Comparison of ENCODE assay signal across 28 cellular contexts in genomic region chr15:66290518-66290917, GRCh38. TPM values are rescaled to one million over a fixed set of nuclear protein-coding genes. Genes with fewer than 3 reads are reported as not detected.
DNase-seq lines count a peak whose midpoint lies in the region; ATAC-seq and TF ChIP-seq lines count a peak whose summit lies in the region.
"Had no signal": no experiment of that assay in that cellular context is flagged by ENCODE, and none has a peak within 500 bp of the region (broad histone marks: within the 10 kb centered on the region; RNA-seq: fewer than 3 reads in every experiment).

No MANE protein-coding gene starts in this region.

- no peaks in the 10 kb centered on the region for H3K36me3 Mint-ChIP-seq in CD4-positive, alpha-beta memory T cell
- H3K36me3 Mint-ChIP-seq in naive thymus-derived CD8-positive, alpha-beta T cell, result no peaks in the 10 kb centered on the region

- peaks cover 27 to 43% (median 37%) of the 10 kb centered on the region in 4 donors for H3K4me1 Mint-ChIP-seq in CD4-positive, alpha-beta memory T cell
- H3K4me1 Mint-ChIP-seq in naive thymus-derived CD8-positive, alpha-beta T cell, result peaks cover 13 to 38% (median 35%) of the 10 kb centered on the region in 4 donors

- TF ChIP-seq CTCF in tibial artery (IDR thresholded peaks at IDR 0.05), result no peak

- POLR2A ChIA-PET in CD4-positive, alpha-beta memory T cell (lab: Charles Lee; ENCODE audit: partially characterized antibody), result no interaction called here
- POLR2A ChIA-PET in naive thymus-derived CD8-positive, alpha-beta T cell (lab: Charles Lee), result no interaction called here

- no peak overlapping the region for H3K27ac ChIP-seq in CD4-positive, alpha-beta memory T cell (ENCODE audit: low read depth, low read length)
- no peak overlapping the region for H3K27ac ChIP-seq in tibial artery
- H3K27ac ChIP-seq: SK-N-MC, skin epidermis, uterus, WERI-Rb-1 had no signal

- H3K9me3 ChIP-seq in CD4-positive, alpha-beta memory T cell (ENCODE audit: control insufficient read depth in 1 of 2, low read length in 2 of 2), result no peaks in the 10 kb centered on the region
- H3K9me3 ChIP-seq in tibial artery, result no peaks in the 10 kb centered on the region
- H3K9me3 ChIP-seq: BE2C, uterus had no signal

- no peaks in the 10 kb centered on the region for H3K27me3 ChIP-seq in CD4-positive, alpha-beta memory T cell (ENCODE audit: insufficient read depth, low read length)
- H3K27me3 ChIP-seq in tibial artery, result no peaks in the 10 kb centered on the region
- H3K27me3 ChIP-seq: BE2C, uterus had no signal

- H3K4me3 Mint-ChIP-seq in CD4-positive, alpha-beta memory T cell, result peak overlapping the region in 4 of 8 donors; percentile 1 to 12 (median 4)
- H3K4me3 Mint-ChIP-seq in naive thymus-derived CD8-positive, alpha-beta T cell, result peak overlapping the region in 2 of 10 donors; percentile 5 to 11
- H3K4me3 Mint-ChIP-seq: effector memory CD8-positive, alpha-beta T cell; H9; T-helper 17 cell had no signal

- H3K4me3 ChIP-seq in CD4-positive, alpha-beta memory T cell (ENCODE audit: low read length in 2 of 2), result no peak overlapping the region
- no peak overlapping the region for H3K4me3 ChIP-seq in tibial artery
- H3K4me3 ChIP-seq: SK-N-MC, skin epidermis, uterus had no signal

- CTCF ChIA-PET in CD4-positive, alpha-beta memory T cell (lab: Charles Lee; ENCODE audit: partially characterized antibody), result no interaction called here

- DNase-seq in activated CD4-positive, alpha-beta T cell treated with anti-CD3 and anti-CD28 coated beads for 48 hours, result peak; percentile 11
- DNase-seq in activated CD4-positive, alpha-beta T cell treated with anti-CD3 and anti-CD28 coated beads for 1 hour, result no peak
- DNase-seq in CD4-positive, alpha-beta memory T cell, result no peak
- DNase-seq in activated CD4-positive, alpha-beta T cell treated with anti-CD3 and anti-CD28 coated beads, Interleukin-2, amount 50 U/mL, for 48 hours, result peak; percentile 7
- DNase-seq in naive thymus-derived CD8-positive, alpha-beta T cell, result no peak
- no peak for DNase-seq in tibial artery
- no peak for DNase-seq in T-helper 9 cell
- DNase-seq in SHP77 treated with DMSO at 0.1 percent for 48 hours (lab: John Stamatoyannopoulos, UW), result no peak
- DNase-seq: BE2C; effector memory CD8-positive, alpha-beta T cell; foreskin melanocyte; H9; Kasumi-1; mesendoderm; NCI-H1694 treated with DMSO at 0.1 percent for 48 hours; NCI-H2171 treated with DMSO at 0.1 percent for 48 hours; NCI-H524; occipital lobe; T-helper 17 cell; uterus; WERI-Rb-1 had no signal

- peaks cover 42% of the 10 kb centered on the region for H3K4me1 ChIP-seq in CD4-positive, alpha-beta memory T cell (ENCODE audit: insufficient read depth, low read length)
- H3K4me1 ChIP-seq in tibial artery, result peaks cover 0 to 30% (median 18%) of the 10 kb centered on the region in 4 donors

- intact Hi-C loops in CD4-positive, alpha-beta memory T cell (cut with micrococcal nuclease), result loop anchor here (5.0 to 10.0 kb wide), 2 partner anchors 97 to 426 kb away; partner anchors contain the start of genes MAP2K1 and RAB11A
- intact Hi-C loops in tibial artery (cut with DNase I; ENCODE audit: low total_unique reads), result no loop called here

- ATAC-seq in naive thymus-derived CD8-positive, alpha-beta T cell, result no peak
- ATAC-seq: effector memory CD8-positive, alpha-beta T cell; HepG2; T-helper 17 cell had no signal

- H3K36me3 ChIP-seq in CD4-positive, alpha-beta memory T cell (ENCODE audit: insufficient read depth, low read length), result no peaks in the 10 kb centered on the region
- peaks cover 0 to 4% (median 0%) of the 10 kb centered on the region in 3 donors for H3K36me3 ChIP-seq in tibial artery
- H3K36me3 ChIP-seq: BE2C, uterus, WERI-Rb-1 had no signal

- no peaks in the 10 kb centered on the region for H3K27me3 Mint-ChIP-seq in CD4-positive, alpha-beta memory T cell
- no peaks in the 10 kb centered on the region for H3K27me3 Mint-ChIP-seq in naive thymus-derived CD8-positive, alpha-beta T cell
- H3K27me3 Mint-ChIP-seq: effector memory CD8-positive, alpha-beta T cell; T-helper 17 cell had no signal

- H3K27ac Mint-ChIP-seq in CD4-positive, alpha-beta memory T cell, result peak overlapping the region in 6 of 7 donors; percentile 18 to 68 (median 46)
- peak overlapping the region in 6 of 10 donors; percentile 6 to 67 (median 40) for H3K27ac Mint-ChIP-seq in naive thymus-derived CD8-positive, alpha-beta T cell
- H3K27ac Mint-ChIP-seq: activated T-helper 2 cell treated with anti-CD3 and anti-CD28 coated beads, Interferon-gamma antibody, Interleukin-2, Interleukin-4, amounts not matched to agents 10 μg/mL and 5 μg/mL and 100 μg/mL, durations not matched to agents 14 hours and 24 hours and 36 hours; effector memory CD8-positive, alpha-beta T cell; H9; T-helper 17 cell had no signal

- H3K9me3 Mint-ChIP-seq in CD4-positive, alpha-beta memory T cell, result no peaks in the 10 kb centered on the region
- no peaks in the 10 kb centered on the region for H3K9me3 Mint-ChIP-seq in naive thymus-derived CD8-positive, alpha-beta T cell
- H3K9me3 Mint-ChIP-seq: activated T-helper 2 cell treated with anti-CD3 and anti-CD28 coated beads, Interferon-gamma antibody, Interleukin-2, Interleukin-4, amounts not matched to agents 10 μg/mL and 5 μg/mL and 100 μg/mL, durations not matched to agents 14 hours and 24 hours and 36 hours; effector memory CD8-positive, alpha-beta T cell; H9 had no signal

RNA-seq across cellular contexts. Expression of gene DIS3L, which starts 2.9 kb away (rescaled TPM):
- 10 to 100 TPM; 36.8 to 40.3 TPM for total RNA-seq in CD4-positive, alpha-beta memory T cell
- polyA plus RNA-seq in CD4-positive, alpha-beta memory T cell, result 10 to 100 TPM; 32.4 to 35.6 TPM
- total RNA-seq in naive thymus-derived CD8-positive, alpha-beta T cell, result 10 to 100 TPM; 39.8 to 41.0 TPM
- polyA plus RNA-seq in naive thymus-derived CD8-positive, alpha-beta T cell, result 10 to 100 TPM; 25.5 to 41.0 (median 27.0) TPM

RNA-seq across cellular contexts. Expression of gene MEGF11, which starts 37.0 kb away (rescaled TPM):
- total RNA-seq in CD4-positive, alpha-beta memory T cell, result not detected
- under 1 TPM in 1 of 2 donors, not detected in 1; 0.69 TPM for polyA plus RNA-seq in CD4-positive, alpha-beta memory T cell
- not detected for total RNA-seq in naive thymus-derived CD8-positive, alpha-beta T cell
- polyA plus RNA-seq in naive thymus-derived CD8-positive, alpha-beta T cell, result not detected
- total RNA-seq: activated T-helper 2 cell treated with anti-CD3 and anti-CD28 coated beads, Interferon-gamma antibody, Interleukin-2, Interleukin-4, amounts not matched to agents 10 μg/mL and 5 μg/mL and 100 μg/mL, durations not matched to agents 14 hours and 24 hours and 36 hours; HepG2; myocyte; RPMI7951; T-helper 17 cell had no signal
- polyA plus RNA-seq: esophagus, HepG2 had no signal

Comparison
In these comparisons a context has a peak if more than half of its experiments do, and no peak if none do; other contexts are left out.
1. DNase-seq: peak in activated CD4-positive, alpha-beta T cell treated with anti-CD3 and anti-CD28 coated beads for 48 hours (single experiment) and activated CD4-positive, alpha-beta T cell treated with anti-CD3 and anti-CD28 coated beads, Interleukin-2, amount 50 U/mL, for 48 hours (2 of 2); none in activated CD4-positive, alpha-beta T cell treated with anti-CD3 and anti-CD28 coated beads for 1 hour (single experiment), CD4-positive, alpha-beta memory T cell (0 of 5), naive thymus-derived CD8-positive, alpha-beta T cell (0 of 10), tibial artery (0 of 2), T-helper 9 cell (single experiment) and SHP77 treated with DMSO at 0.1 percent for 48 hours (single experiment).